In the genomic region with DNA sequence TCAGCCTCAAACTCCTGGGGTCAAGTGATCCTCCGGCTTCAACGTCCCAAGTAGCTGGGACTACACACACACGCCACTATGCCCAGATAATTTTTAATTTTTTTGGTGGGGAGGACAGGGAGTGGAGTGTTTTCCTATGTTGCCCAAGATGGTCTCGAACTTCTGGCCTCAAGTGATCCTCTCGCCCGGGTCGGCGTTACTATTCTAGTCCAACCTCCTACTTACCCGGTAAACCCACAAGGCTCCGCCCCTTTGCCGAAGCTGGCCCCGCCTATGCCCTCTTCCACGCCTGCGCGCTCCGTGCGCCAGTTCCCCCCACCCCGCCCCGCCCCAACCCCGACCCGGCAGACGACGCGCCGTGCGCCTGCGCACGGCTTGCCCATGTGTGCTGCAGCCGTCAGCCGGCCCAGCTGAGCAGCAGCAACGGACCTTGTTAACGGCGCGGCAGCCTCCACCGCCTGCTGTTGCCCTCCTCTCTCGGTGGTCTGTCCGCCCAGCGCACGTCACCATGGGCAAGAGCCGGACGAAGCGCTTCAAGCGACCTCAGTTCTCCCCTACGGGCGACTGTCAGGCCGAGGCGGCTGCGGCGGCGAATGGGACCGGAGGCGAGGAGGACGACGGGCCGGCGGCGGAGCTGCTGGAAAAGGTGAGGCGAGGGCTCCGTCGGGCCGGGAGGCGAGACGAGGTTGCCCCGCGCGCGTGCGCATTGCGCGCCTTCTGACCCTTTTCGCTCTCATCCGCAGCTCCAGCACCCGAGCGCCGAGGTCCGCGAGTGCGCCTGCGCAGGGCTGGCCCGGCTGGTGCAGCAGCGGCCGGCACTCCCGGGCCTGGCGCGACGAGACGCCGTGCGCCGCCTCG, we compare ENCODE assay signal across 1 cellular context.
TF ChIP-seq lines count a peak whose summit lies in the region.

A gene with protein sequence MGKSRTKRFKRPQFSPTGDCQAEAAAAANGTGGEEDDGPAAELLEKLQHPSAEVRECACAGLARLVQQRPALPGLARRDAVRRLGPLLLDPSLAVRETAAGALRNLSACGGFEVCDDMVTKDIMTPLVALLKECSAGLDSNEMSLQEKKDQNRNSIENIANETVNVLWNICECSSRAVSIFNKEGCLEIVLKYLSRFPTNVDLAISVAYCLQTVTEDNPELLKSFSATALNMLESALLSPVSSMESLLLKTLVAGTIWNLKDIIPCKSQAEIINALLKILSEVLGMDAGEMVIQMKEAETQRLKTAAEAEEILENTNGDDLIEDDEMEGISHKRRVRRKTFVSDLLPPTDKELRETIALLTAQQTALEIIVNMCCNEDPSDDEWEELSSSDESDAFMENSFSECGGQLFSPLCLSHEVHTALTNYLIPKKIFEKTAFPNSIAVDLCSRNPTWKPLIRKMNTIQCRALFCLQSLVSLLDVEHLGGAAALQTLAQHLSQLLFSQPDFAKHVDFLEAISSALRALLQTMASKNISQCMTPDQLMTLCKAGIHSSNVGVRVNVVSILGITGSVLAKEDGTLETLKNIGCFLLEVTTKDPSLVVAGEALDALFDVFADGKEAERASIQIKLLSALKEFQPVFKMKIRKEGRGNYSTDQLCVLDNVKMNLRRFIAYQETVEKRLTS (plus strand): TSS at position 347 of the 858 bp plus-strand sequence. CDS start 162 bp downstream, at position 509.

TF ChIP-seq in WTC11, 78 proteins besides CTCF, POLR2A, EP300 and RAD21 (continued from another document):
- TF ChIP-seq, protein P1, sequence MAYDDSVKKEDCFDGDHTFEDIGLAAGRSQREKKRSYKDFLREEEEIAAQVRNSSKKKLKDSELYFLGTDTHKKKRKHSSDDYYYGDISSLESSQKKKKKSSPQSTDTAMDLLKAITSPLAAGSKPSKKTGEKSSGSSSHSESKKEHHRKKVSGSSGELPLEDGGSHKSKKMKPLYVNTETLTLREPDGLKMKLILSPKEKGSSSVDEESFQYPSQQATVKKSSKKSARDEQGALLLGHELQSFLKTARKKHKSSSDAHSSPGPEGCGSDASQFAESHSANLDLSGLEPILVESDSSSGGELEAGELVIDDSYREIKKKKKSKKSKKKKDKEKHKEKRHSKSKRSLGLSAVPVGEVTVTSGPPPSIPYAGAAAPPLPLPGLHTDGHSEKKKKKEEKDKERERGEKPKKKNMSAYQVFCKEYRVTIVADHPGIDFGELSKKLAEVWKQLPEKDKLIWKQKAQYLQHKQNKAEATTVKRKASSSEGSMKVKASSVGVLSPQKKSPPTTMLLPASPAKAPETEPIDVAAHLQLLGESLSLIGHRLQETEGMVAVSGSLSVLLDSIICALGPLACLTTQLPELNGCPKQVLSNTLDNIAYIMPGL (CRISPR knock-in tag; IDR thresholded peaks at IDR 0.05): peak; percentile 86
- TF ChIP-seq, protein P2, sequence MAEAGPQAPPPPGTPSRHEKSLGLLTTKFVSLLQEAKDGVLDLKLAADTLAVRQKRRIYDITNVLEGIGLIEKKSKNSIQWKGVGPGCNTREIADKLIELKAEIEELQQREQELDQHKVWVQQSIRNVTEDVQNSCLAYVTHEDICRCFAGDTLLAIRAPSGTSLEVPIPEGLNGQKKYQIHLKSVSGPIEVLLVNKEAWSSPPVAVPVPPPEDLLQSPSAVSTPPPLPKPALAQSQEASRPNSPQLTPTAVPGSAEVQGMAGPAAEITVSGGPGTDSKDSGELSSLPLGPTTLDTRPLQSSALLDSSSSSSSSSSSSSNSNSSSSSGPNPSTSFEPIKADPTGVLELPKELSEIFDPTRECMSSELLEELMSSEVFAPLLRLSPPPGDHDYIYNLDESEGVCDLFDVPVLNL (CRISPR knock-in tag; IDR thresholded peaks at IDR 0.05; ENCODE audit: borderline replicate concordance, low read depth): no peak
- TF ChIP-seq, protein P3, sequence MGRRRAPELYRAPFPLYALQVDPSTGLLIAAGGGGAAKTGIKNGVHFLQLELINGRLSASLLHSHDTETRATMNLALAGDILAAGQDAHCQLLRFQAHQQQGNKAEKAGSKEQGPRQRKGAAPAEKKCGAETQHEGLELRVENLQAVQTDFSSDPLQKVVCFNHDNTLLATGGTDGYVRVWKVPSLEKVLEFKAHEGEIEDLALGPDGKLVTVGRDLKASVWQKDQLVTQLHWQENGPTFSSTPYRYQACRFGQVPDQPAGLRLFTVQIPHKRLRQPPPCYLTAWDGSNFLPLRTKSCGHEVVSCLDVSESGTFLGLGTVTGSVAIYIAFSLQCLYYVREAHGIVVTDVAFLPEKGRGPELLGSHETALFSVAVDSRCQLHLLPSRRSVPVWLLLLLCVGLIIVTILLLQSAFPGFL (CRISPR knock-in tag; IDR thresholded peaks at IDR 0.05; ENCODE audit: borderline replicate concordance): no peak
- TF ChIP-seq SMAD4 (CRISPR knock-in tag; IDR thresholded peaks at IDR 0.05): no peak
- TF ChIP-seq CREB1 (CRISPR knock-in tag; IDR thresholded peaks at IDR 0.05): no peak
- TF ChIP-seq ZNF232 (CRISPR knock-in tag; IDR thresholded peaks at IDR 0.05): no peak
- TF ChIP-seq, protein P4, sequence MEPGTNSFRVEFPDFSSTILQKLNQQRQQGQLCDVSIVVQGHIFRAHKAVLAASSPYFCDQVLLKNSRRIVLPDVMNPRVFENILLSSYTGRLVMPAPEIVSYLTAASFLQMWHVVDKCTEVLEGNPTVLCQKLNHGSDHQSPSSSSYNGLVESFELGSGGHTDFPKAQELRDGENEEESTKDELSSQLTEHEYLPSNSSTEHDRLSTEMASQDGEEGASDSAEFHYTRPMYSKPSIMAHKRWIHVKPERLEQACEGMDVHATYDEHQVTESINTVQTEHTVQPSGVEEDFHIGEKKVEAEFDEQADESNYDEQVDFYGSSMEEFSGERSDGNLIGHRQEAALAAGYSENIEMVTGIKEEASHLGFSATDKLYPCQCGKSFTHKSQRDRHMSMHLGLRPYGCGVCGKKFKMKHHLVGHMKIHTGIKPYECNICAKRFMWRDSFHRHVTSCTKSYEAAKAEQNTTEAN (CRISPR knock-in tag; IDR thresholded peaks at IDR 0.05): 0 out of 2 replicates have a peak, but pooled peaks have one; percentile 26
- TF ChIP-seq ZNF219 (CRISPR knock-in tag; IDR thresholded peaks at IDR 0.05; ENCODE audit: borderline replicate concordance): no peak; the same call in 1 of the 2 replicates
- TF ChIP-seq CBFB (CRISPR knock-in tag; IDR thresholded peaks at IDR 0.05; ENCODE audit: low read depth): no peak
